Comparison of ENCODE assay signal across 18 cellular contexts in genomic region chr3:184697845-184698244, GRCh38. TPM values are rescaled to one million over a fixed set of nuclear protein-coding genes. Genes with fewer than 3 reads are reported as not detected.
DNase-seq lines count a peak whose midpoint lies in the region; ATAC-seq and TF ChIP-seq lines count a peak whose summit lies in the region.
"Had no signal": no experiment of that assay in that cellular context is flagged by ENCODE, and none has a peak within 500 bp of the region (broad histone marks: within the 10 kb centered on the region; RNA-seq: fewer than 3 reads in every experiment).

No MANE protein-coding gene starts in this region.

- H3K27me3 Mint-ChIP-seq in activated CD8-positive, alpha-beta memory T cell treated with anti-CD3 and anti-CD28 coated beads, Interleukin-2, amount 10 ng/mL, durations not matched to agents 7 days and 5 days, result peaks cover 17% of the 10 kb centered on the region
- H3K27me3 Mint-ChIP-seq in brain, result peaks cover 2% of the 10 kb centered on the region
- H3K27me3 Mint-ChIP-seq in nephron (ENCODE audit: low read depth), result peaks cover 8% of the 10 kb centered on the region

- H3K9me3 Mint-ChIP-seq in activated CD8-positive, alpha-beta memory T cell treated with anti-CD3 and anti-CD28 coated beads, Interleukin-2, amount 10 ng/mL, durations not matched to agents 7 days and 5 days (ENCODE audit: low read depth), result no peaks in the 10 kb centered on the region
- H3K9me3 Mint-ChIP-seq in brain (peaks cover 0 to 5% (median 3%) of the 10 kb centered on the region in 5 experiments), nephron (no peaks in the 10 kb centered on the region)
- H3K9me3 Mint-ChIP-seq: CD4-positive, CD25-positive, alpha-beta regulatory T cell; CD8-positive, alpha-beta T cell; HFFc6 had no signal

- no peak overlapping the region for H3K27ac Mint-ChIP-seq in activated CD8-positive, alpha-beta memory T cell treated with anti-CD3 and anti-CD28 coated beads, Interleukin-2, amount 10 ng/mL, durations not matched to agents 7 days and 5 days
- H3K27ac Mint-ChIP-seq in brain, result peak overlapping the region in 4 of 5 experiments; percentile 67 to 82 (median 78)
- H3K27ac Mint-ChIP-seq in nephron, result peak overlapping the region in 2 of 3 experiments; percentile 43 to 52
- H3K27ac Mint-ChIP-seq: CD4-positive, CD25-positive, alpha-beta regulatory T cell; CD8-positive, alpha-beta T cell; HFFc6 had no signal

- H3K36me3 Mint-ChIP-seq in activated CD8-positive, alpha-beta memory T cell treated with anti-CD3 and anti-CD28 coated beads, Interleukin-2, amount 10 ng/mL, durations not matched to agents 7 days and 5 days, result peaks cover 4% of the 10 kb centered on the region
- peaks cover 5% of the 10 kb centered on the region for H3K36me3 Mint-ChIP-seq in brain
- peaks cover 14% of the 10 kb centered on the region for H3K36me3 Mint-ChIP-seq in nephron (ENCODE audit: low read depth)
- H3K36me3 Mint-ChIP-seq: CD4-positive, CD25-positive, alpha-beta regulatory T cell; CD8-positive, alpha-beta T cell had no signal

- no peak overlapping the region for H3K4me3 Mint-ChIP-seq in activated CD8-positive, alpha-beta memory T cell treated with anti-CD3 and anti-CD28 coated beads, Interleukin-2, amount 10 ng/mL, durations not matched to agents 7 days and 5 days
- no peak overlapping the region for H3K4me3 Mint-ChIP-seq in brain
- no peak overlapping the region for H3K4me3 Mint-ChIP-seq in nephron
- H3K4me3 Mint-ChIP-seq: CD4-positive, CD25-positive, alpha-beta regulatory T cell; CD8-positive, alpha-beta T cell; HFFc6 had no signal

- CTCF ChIA-PET in activated CD8-positive, alpha-beta memory T cell treated with anti-CD3 and anti-CD28 coated beads, Interleukin-2, amount 10 ng/mL, durations not matched to agents 7 days and 5 days (lab: Charles Lee), result interaction anchor here (1.0 kb wide), 1 partner anchor 137 kb away, joined by 3 read pairs; no protein-coding TSS in a partner anchor

- TF ChIP-seq CTCF in brain (conservative IDR thresholded peaks at IDR 0.05) (no peak), nephron (IDR thresholded peaks at IDR 0.05; ENCODE audit: unreplicated experiment in 3 of 3) (no peak)

- peak; percentile 22 for DNase-seq in activated CD8-positive, alpha-beta memory T cell treated with anti-CD3 and anti-CD28 coated beads, Interleukin-2, amount 10 ng/mL, durations not matched to agents 7 days and 5 days
- DNase-seq in activated CD8-positive, alpha-beta memory T cell treated with anti-CD3 and anti-CD28 coated beads, Interleukin-2, amount 50 U/mL, for 4 hours, result no peak
- DNase-seq in effector CD4-positive, alpha-beta T cell, result no peak
- no peak for DNase-seq in SKM-1 treated with dmso at 0.1 percent for 144 hours (lab: John Stamatoyannopoulos, UW; ENCODE audit: unreplicated experiment)
- DNase-seq in GM03348 (ENCODE audit: low spot score), result no peak
- DNase-seq: 8988T; ACHN; Caco-2; CD4-positive, CD25-positive, alpha-beta regulatory T cell; CD8-positive, alpha-beta T cell; DMS153; DND-41; GOT3; HFFc6 had no signal

- H3K4me1 Mint-ChIP-seq in activated CD8-positive, alpha-beta memory T cell treated with anti-CD3 and anti-CD28 coated beads, Interleukin-2, amount 10 ng/mL, durations not matched to agents 7 days and 5 days, result no peaks in the 10 kb centered on the region
- H3K4me1 Mint-ChIP-seq in brain, result peaks cover 58% of the 10 kb centered on the region
- peaks cover 54% of the 10 kb centered on the region for H3K4me1 Mint-ChIP-seq in nephron

- no peak for ATAC-seq in activated CD8-positive, alpha-beta memory T cell treated with anti-CD3 and anti-CD28 coated beads, Interleukin-2, amount 10 ng/mL, durations not matched to agents 7 days and 5 days
- ATAC-seq: A549; CD8-positive, alpha-beta T cell; GM12878 had no signal

RNA-seq across cellular contexts. Expression of gene MAGEF1, which starts 14.0 kb away (rescaled TPM):
- total RNA-seq in activated CD8-positive, alpha-beta memory T cell treated with anti-CD3 and anti-CD28 coated beads, Interleukin-2, amount 10 ng/mL, durations not matched to agents 7 days and 5 days, result 1 to 10 TPM; 2.8 to 5.9 TPM
- polyA plus RNA-seq in brain (ENCODE audit: insufficient read depth, low read depth, low replicate concordance), result 98.8 TPM
